In genomic region chr16:51510416-51510815, GRCh38 we compare ENCODE assay signal across 22 cellular contexts.
"Had no signal": no experiment of that assay in that cellular context is flagged by ENCODE, and none has a peak within 500 bp of the region (broad histone marks: within the 10 kb centered on the region; RNA-seq: fewer than 3 reads in every experiment).

No MANE protein-coding gene starts in this region.

- H3K27ac ChIP-seq: SJSA1, SK-N-MC had no signal

- H3K27me3 ChIP-seq: MG63, SJSA1 had no signal

- ATAC-seq: HepG2 had no signal

- H3K36me3 ChIP-seq: MG63, SJSA1 had no signal

- DNase-seq: IMR-90, Karpas-422, KG1, MG63, NCI-H1092, NCI-H1105 treated with DMSO at 0.1 percent for 48 hours, NCI-H1417 treated with DMSO at 0.1 percent for 48 hours, NCI-H146, NCI-H1694 treated with DMSO at 0.1 percent for 48 hours, NCI-H1930, NCI-H2081, NCI-H2107, NCI-H2227 treated with DMSO at 0.1 percent for 48 hours, NCI-H524, NCI-H526 treated with DMSO at 0.1 percent for 48 hours, NCI-H774, Right ventricle myocardium superior, RPMI8226, SIG-M5 had no signal

- H3K4me3 ChIP-seq: MG63, SJSA1, SK-N-MC had no signal
